ENCODE assay signal across 35 cellular contexts in the genomic region with DNA sequence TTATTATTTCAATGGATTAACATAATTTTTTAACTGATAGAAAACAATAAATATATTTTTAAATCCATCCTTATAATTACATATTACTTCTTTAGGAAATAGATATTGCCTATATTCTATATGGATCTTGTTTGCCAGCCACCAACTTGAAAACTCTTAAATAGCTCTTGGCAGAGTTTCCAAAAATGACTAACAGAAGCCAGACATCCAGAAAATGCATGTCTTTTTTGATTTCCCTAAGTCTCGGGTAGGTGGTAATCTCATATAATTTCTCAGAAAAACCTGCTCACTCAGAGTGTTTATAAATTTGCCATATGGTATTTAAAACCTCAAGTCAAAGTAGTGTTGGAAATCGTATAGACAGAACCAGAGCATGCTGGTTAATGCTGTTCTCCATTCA.
DNase-seq lines count a peak whose midpoint lies in the region; ATAC-seq and TF ChIP-seq lines count a peak whose summit lies in the region.
"Had no signal": no experiment of that assay in that cellular context is flagged by ENCODE, and none has a peak within 500 bp of the region (broad histone marks: within the 10 kb centered on the region; RNA-seq: fewer than 3 reads in every experiment).

No MANE protein-coding gene starts in this region.

- peaks cover 4% of the 10 kb centered on the region for H3K9me3 Mint-ChIP-seq in activated CD4-positive, alpha-beta T cell treated with anti-CD3 and anti-CD28 coated beads, Interleukin-2, amount 10 ng/mL, durations not matched to agents 7 days and 5 days
- H3K9me3 Mint-ChIP-seq: GM23338 had no signal

- no peaks in the 10 kb centered on the region for H3K4me1 Mint-ChIP-seq in activated CD4-positive, alpha-beta T cell treated with anti-CD3 and anti-CD28 coated beads, Interleukin-2, amount 10 ng/mL, durations not matched to agents 7 days and 5 days
- H3K4me1 Mint-ChIP-seq: activated naive CD4-positive, alpha-beta T cell treated with anti-CD3 and anti-CD28 coated beads, Interleukin-2, amount 10 ng/mL, durations not matched to agents 7 days and 5 days; activated T-helper 17 cell treated with anti-CD3 and anti-CD28 coated beads, Interleukin-2, amount 50 U/mL, for 72 hours; CD14-positive monocyte; natural killer cell had no signal

- H3K27ac ChIP-seq in right atrium auricular region: no peak overlapping the region
- H3K27ac ChIP-seq: cardiac muscle cell, colonic mucosa, heart right ventricle, HL-60, skin epidermis, suprapubic skin, upper lobe of left lung had no signal

- no peak overlapping the region for H3K27ac Mint-ChIP-seq in activated CD4-positive, alpha-beta T cell treated with anti-CD3 and anti-CD28 coated beads, Interleukin-2, amount 10 ng/mL, durations not matched to agents 7 days and 5 days
- H3K27ac Mint-ChIP-seq: activated naive CD4-positive, alpha-beta T cell treated with anti-CD3 and anti-CD28 coated beads, Interleukin-2, amount 10 ng/mL, durations not matched to agents 7 days and 5 days; activated T-helper 17 cell treated with anti-CD3 and anti-CD28 coated beads, Interleukin-2, amount 50 U/mL, for 72 hours; CD14-positive monocyte; effector memory CD8-positive, alpha-beta T cell; GM23338; natural killer cell had no signal

- POLR2A ChIA-PET in activated CD4-positive, alpha-beta T cell treated with anti-CD3 and anti-CD28 coated beads, Interleukin-2, amount 10 ng/mL, durations not matched to agents 7 days and 5 days (lab: Charles Lee): no interaction called here

- no peaks in the 10 kb centered on the region for H3K36me3 Mint-ChIP-seq in activated CD4-positive, alpha-beta T cell treated with anti-CD3 and anti-CD28 coated beads, Interleukin-2, amount 10 ng/mL, durations not matched to agents 7 days and 5 days (ENCODE audit: low read depth)
- H3K36me3 Mint-ChIP-seq: activated naive CD4-positive, alpha-beta T cell treated with anti-CD3 and anti-CD28 coated beads, Interleukin-2, amount 10 ng/mL, durations not matched to agents 7 days and 5 days; CD14-positive monocyte; natural killer cell had no signal

- TF ChIP-seq CTCF in cardiac fibroblast (IDR thresholded peaks at IDR 0.05; ENCODE audit: low read depth, low read length): no peak
- TF ChIP-seq CTCF in right atrium auricular region (IDR thresholded peaks at IDR 0.05): no peak

- H3K4me3 Mint-ChIP-seq in activated CD4-positive, alpha-beta T cell treated with anti-CD3 and anti-CD28 coated beads, Interleukin-2, amount 10 ng/mL, durations not matched to agents 7 days and 5 days: no peak overlapping the region
- H3K4me3 Mint-ChIP-seq: activated naive CD4-positive, alpha-beta T cell treated with anti-CD3 and anti-CD28 coated beads, Interleukin-2, amount 10 ng/mL, durations not matched to agents 7 days and 5 days; activated T-helper 17 cell treated with anti-CD3 and anti-CD28 coated beads, Interleukin-2, amount 50 U/mL, for 72 hours; CD14-positive monocyte; effector memory CD8-positive, alpha-beta T cell; GM23338; natural killer cell had no signal

- no peaks in the 10 kb centered on the region for H3K27me3 Mint-ChIP-seq in activated CD4-positive, alpha-beta T cell treated with anti-CD3 and anti-CD28 coated beads, Interleukin-2, amount 10 ng/mL, durations not matched to agents 7 days and 5 days
- H3K27me3 Mint-ChIP-seq: activated naive CD4-positive, alpha-beta T cell treated with anti-CD3 and anti-CD28 coated beads, Interleukin-2, amount 10 ng/mL, durations not matched to agents 7 days and 5 days; activated T-helper 17 cell treated with anti-CD3 and anti-CD28 coated beads, Interleukin-2, amount 50 U/mL, for 72 hours; effector memory CD8-positive, alpha-beta T cell had no signal

- H3K36me3 ChIP-seq in right atrium auricular region: no peaks in the 10 kb centered on the region
- H3K36me3 ChIP-seq: cardiac muscle cell, colonic mucosa, heart right ventricle, suprapubic skin, upper lobe of left lung had no signal

- H3K9me3 ChIP-seq in right atrium auricular region: no peaks in the 10 kb centered on the region
- H3K9me3 ChIP-seq: Caco-2, colonic mucosa, mucosa of descending colon, suprapubic skin, upper lobe of left lung had no signal

- no peak for ATAC-seq in HG03469 (IDR thresholded peaks at IDR 0.05; ENCODE audit: unreplicated experiment)
- ATAC-seq: activated T-helper 17 cell treated with anti-CD3 and anti-CD28 coated beads, Interleukin-2, amount 50 U/mL, for 72 hours; effector memory CD8-positive, alpha-beta T cell; GM23338; heart right ventricle; mucosa of descending colon; natural killer cell had no signal

- H3K4me3 ChIP-seq in cardiac fibroblast (replicated peaks in 1 of 2; ENCODE audit: low read depth in 2 of 2, low read length in 2 of 2): no peak overlapping the region
- no peak overlapping the region for H3K4me3 ChIP-seq in right atrium auricular region
- H3K4me3 ChIP-seq: cardiac muscle cell, colonic mucosa, GM23338, heart right ventricle, mucosa of descending colon, skin epidermis, suprapubic skin, upper lobe of left lung had no signal

- DNase-seq in ELR (ENCODE audit: low read depth) (peak; percentile 30), NCI-H524 (lab: John Stamatoyannopoulos, UW) (peak; percentile 24 to 89), cardiac fibroblast (ENCODE audit: low read depth in 2 of 2) (peak; percentile 23 to 29), middle frontal gyrus (ENCODE audit: extremely low spot score, low spot score) (peak; percentile 15), right atrium auricular region (ENCODE audit: low spot score) (no peak), DMS153 treated with DMSO at 0.1 percent for 48 hours (lab: John Stamatoyannopoulos, UW; ENCODE audit: unreplicated experiment) (no peak)
- no peak for DNase-seq in activated CD4-positive, alpha-beta T cell treated with anti-CD3 and anti-CD28 coated beads, Interleukin-2, amount 10 ng/mL, durations not matched to agents 7 days and 5 days
- DNase-seq: activated naive CD4-positive, alpha-beta T cell treated with anti-CD3 and anti-CD28 coated beads, Interleukin-2, amount 10 ng/mL, durations not matched to agents 7 days and 5 days; amniotic stem cell; Caco-2; colonic mucosa; effector memory CD8-positive, alpha-beta T cell; erythroblast; foreskin melanocyte; GDM1; heart right ventricle; KG1; kidney glomerular epithelial cell; mucosa of descending colon; natural killer cell; NCI-H1417 treated with DMSO at 0.1 percent for 48 hours; NCI-H2081 treated with DMSO at 0.1 percent for 48 hours; NCI-H226; occipital lobe; stimulated activated naive CD4-positive, alpha-beta T cell; SW 1271; upper lobe of left lung had no signal

- CTCF ChIA-PET in activated CD4-positive, alpha-beta T cell treated with anti-CD3 and anti-CD28 coated beads, Interleukin-2, amount 10 ng/mL, durations not matched to agents 7 days and 5 days (lab: Charles Lee): no interaction called here

- no peaks in the 10 kb centered on the region for H3K27me3 ChIP-seq in right atrium auricular region
- H3K27me3 ChIP-seq: cardiac muscle cell, colonic mucosa, heart right ventricle, suprapubic skin, upper lobe of left lung had no signal

- H3K4me1 ChIP-seq in right atrium auricular region: no peaks in the 10 kb centered on the region
- H3K4me1 ChIP-seq: Caco-2, colonic mucosa, heart right ventricle, suprapubic skin, upper lobe of left lung had no signal

Comparison
In these comparisons a context has a peak if more than half of its experiments do, and no peak if none do; other contexts are left out.
1. DNase-seq: peak in ELR (single experiment), NCI-H524 (2 of 2), cardiac fibroblast (2 of 2) and middle frontal gyrus (single experiment); none in right atrium auricular region (single experiment), activated CD4-positive, alpha-beta T cell treated with anti-CD3 and anti-CD28 coated beads, Interleukin-2, amount 10 ng/mL, durations not matched to agents 7 days and 5 days (single experiment) and DMS153 treated with DMSO at 0.1 percent for 48 hours (single experiment).